8 cellular contexts compared by ENCODE assay signal in the genomic region with DNA sequence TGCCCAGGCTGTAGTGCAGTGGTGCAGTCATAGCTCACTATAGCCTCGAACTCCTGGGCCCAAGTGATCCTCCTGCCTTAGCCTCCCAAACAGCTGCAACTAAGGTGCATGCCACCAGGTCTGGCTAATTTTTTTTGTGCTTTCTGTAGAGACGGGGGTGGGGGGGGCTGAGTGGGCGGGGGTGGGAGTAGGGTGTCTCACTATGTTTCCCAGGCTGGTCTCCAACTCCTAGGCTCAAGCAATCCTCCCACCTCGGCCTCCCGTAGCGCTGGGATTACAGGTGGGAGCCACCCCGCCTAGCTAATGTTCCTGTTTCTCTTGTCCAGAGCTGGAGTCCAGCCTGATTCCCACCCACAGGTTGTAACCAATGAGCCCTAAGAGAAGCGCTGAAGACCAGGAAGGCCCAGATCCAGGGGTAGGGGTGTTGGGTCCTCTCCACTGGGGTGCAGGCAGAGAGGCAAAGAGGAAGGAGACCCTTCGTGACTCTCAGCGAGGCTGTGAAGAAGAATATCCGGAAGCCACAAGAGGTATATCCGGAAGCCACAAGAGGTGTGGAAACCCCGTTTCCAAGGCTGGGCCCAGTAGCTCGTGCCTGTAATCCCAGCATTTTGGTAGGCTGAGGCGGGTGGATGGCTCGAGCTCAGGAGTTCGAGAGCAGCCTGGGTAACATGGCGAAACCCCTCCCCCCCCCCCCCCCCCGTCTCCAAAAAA. TPM values are rescaled to one million over a fixed set of nuclear protein-coding genes. Genes with fewer than 3 reads are reported as not detected.
DNase-seq lines count a peak whose midpoint lies in the region; ATAC-seq and TF ChIP-seq lines count a peak whose summit lies in the region.

No MANE protein-coding gene starts in this region.

- no peaks in the 10 kb centered on the region for H3K27me3 Mint-ChIP-seq in activated T-helper 17 cell treated with anti-CD3 and anti-CD28 coated beads, Interleukin-2, amount 50 U/mL, for 72 hours

- 48 to 56% (median 53%) methylated on average over 16 to 19 of the region's 19 CpGs for WGBS in heart left ventricle, 4 donors

- H3K9me2 ChIP-seq in OCI-LY1 (ENCODE audit: low read depth, low read length), result no peaks in the 10 kb centered on the region

- peak in 1 of 5 donors; percentile 47 for DNase-seq in heart left ventricle
- DNase-seq in EL, result no peak

- no peaks in the 10 kb centered on the region for H3K79me2 ChIP-seq in OCI-LY1 (ENCODE audit: insufficient read depth, low read length)

- H3K9me3 ChIP-seq in OCI-LY1 (ENCODE audit: low read length) (no peaks in the 10 kb centered on the region), heart left ventricle (no peaks in the 10 kb centered on the region), skeletal muscle tissue (ENCODE audit: control insufficient read depth in 3 of 3, low read length in 3 of 3) (no peaks in the 10 kb centered on the region)

- H3K27ac Mint-ChIP-seq in activated T-helper 17 cell treated with anti-CD3 and anti-CD28 coated beads, Interleukin-2, amount 50 U/mL, for 72 hours, result peak overlapping the region; percentile 90

- H3K9me3 Mint-ChIP-seq in activated T-helper 17 cell treated with anti-CD3 and anti-CD28 coated beads, Interleukin-2, amount 50 U/mL, for 72 hours, result no peaks in the 10 kb centered on the region

- H3K4me3 ChIP-seq in OCI-LY1 (ENCODE audit: low read depth, low read length, poor library complexity, severe bottlenecking), result peak overlapping the region; percentile 89
- peak overlapping the region; percentile 21 to 92 (median 73) for H3K4me3 ChIP-seq in heart left ventricle
- peak overlapping the region; percentile 75 to 83 (median 79) for H3K4me3 ChIP-seq in skeletal muscle tissue (ENCODE audit: low read length in 3 of 3)

- H3K27ac ChIP-seq in OCI-LY1 (ENCODE audit: low read depth, low read length, poor library complexity, severe bottlenecking) (peak overlapping the region; percentile 2), heart left ventricle (peak overlapping the region in 11 of 12 donors; percentile 58 to 87 (median 76)), skeletal muscle tissue (ENCODE audit: low read depth, low read length) (peak overlapping the region; percentile 19)

- TF ChIP-seq POLR2A in heart left ventricle (IDR thresholded peaks at IDR 0.05), result no peak

- H3K4me1 Mint-ChIP-seq in activated T-helper 17 cell treated with anti-CD3 and anti-CD28 coated beads, Interleukin-2, amount 50 U/mL, for 72 hours, result peaks cover 10% of the 10 kb centered on the region

- peak overlapping the region; percentile 84 for H3K4me3 Mint-ChIP-seq in activated T-helper 17 cell treated with anti-CD3 and anti-CD28 coated beads, Interleukin-2, amount 50 U/mL, for 72 hours

- intact Hi-C loops in heart left ventricle (cut with DNase I), result no loop called here

- peaks cover 26% of the 10 kb centered on the region for H3K36me3 Mint-ChIP-seq in activated T-helper 17 cell treated with anti-CD3 and anti-CD28 coated beads, Interleukin-2, amount 50 U/mL, for 72 hours (ENCODE audit: low read depth)

- peaks cover 8% of the 10 kb centered on the region; the same call in 1 of the 2 replicates for H3K27me3 ChIP-seq in OCI-LY1 (ENCODE audit: insufficient read depth, low read length)
- no peaks in the 10 kb centered on the region for H3K27me3 ChIP-seq in heart left ventricle
- H3K27me3 ChIP-seq in skeletal muscle tissue (ENCODE audit: control insufficient read depth in 3 of 3, insufficient read depth in 3 of 3, low read length in 3 of 3), result no peaks in the 10 kb centered on the region

- H3K4me1 ChIP-seq in OCI-LY1 (ENCODE audit: insufficient read depth, low read length, severe bottlenecking) (peaks cover 15% of the 10 kb centered on the region), heart left ventricle (peaks cover 0 to 23% (median 9%) of the 10 kb centered on the region in 12 donors), skeletal muscle tissue (ENCODE audit: control insufficient read depth in 3 of 3, insufficient read depth in 3 of 3, low read length in 3 of 3) (peaks cover 11 to 23% (median 20%) of the 10 kb centered on the region in 3 donors)

- TF ChIP-seq CTCF in OCI-LY1 (IDR thresholded peaks at IDR 0.05; ENCODE audit: low read length) (no peak), heart left ventricle (IDR thresholded peaks at IDR 0.05) (no peak)

- peak overlapping the region; percentile 90 for H2AFZ ChIP-seq in OCI-LY1 (ENCODE audit: low read length)

- H3K9ac ChIP-seq in OCI-LY1 (ENCODE audit: low read length) (peak overlapping the region; percentile 66), skeletal muscle tissue (ENCODE audit: low read depth in 1 of 3, low read length in 3 of 3) (peak overlapping the region; percentile 72 to 84 (median 80))

- no peaks in the 10 kb centered on the region for H4K20me1 ChIP-seq in OCI-LY1 (ENCODE audit: insufficient read depth, low read length)

- ATAC-seq in GM21529 (IDR thresholded peaks at IDR 0.05; ENCODE audit: unreplicated experiment), result peak; percentile 5
- peak; percentile 47 for ATAC-seq in activated T-helper 17 cell treated with anti-CD3 and anti-CD28 coated beads, Interleukin-2, amount 50 U/mL, for 72 hours (replicated peaks)
- peak in 1 of 4 donors; percentile 0 for ATAC-seq in heart left ventricle
- no peak for ATAC-seq in HG03108 (IDR thresholded peaks at IDR 0.05; ENCODE audit: unreplicated experiment)
- no peak for ATAC-seq in HG02884 (IDR thresholded peaks at IDR 0.05; ENCODE audit: unreplicated experiment)

- H3F3A ChIP-seq in OCI-LY1 (ENCODE audit: insufficient read depth, low read length), result no peaks in the 10 kb centered on the region

- peak overlapping the region; percentile 80 for H3K4me2 ChIP-seq in OCI-LY1 (ENCODE audit: low read length)

- peaks cover 20% of the 10 kb centered on the region for H3K36me3 ChIP-seq in OCI-LY1 (ENCODE audit: insufficient read depth, low read length)
- peaks cover 0 to 21% (median 9%) of the 10 kb centered on the region in 9 donors for H3K36me3 ChIP-seq in heart left ventricle
- peaks cover 10 to 14% (median 13%) of the 10 kb centered on the region in 3 donors for H3K36me3 ChIP-seq in skeletal muscle tissue (ENCODE audit: control insufficient read depth in 3 of 3, insufficient read depth in 3 of 3, low read length in 3 of 3)

RNA-seq across cellular contexts. Expression of a gene that starts 0.8 kb away (rescaled TPM):
- 10 to 100 TPM; 65.7 to 71.9 TPM for total RNA-seq in activated T-helper 17 cell treated with anti-CD3 and anti-CD28 coated beads, Interleukin-2, amount 50 U/mL, for 72 hours
- total RNA-seq in heart left ventricle (100 to 1,000 TPM in 2 of 9 donors, 10 to 100 TPM in 7; 29.9 to 280 (median 46.4) TPM), skeletal muscle tissue (7.8 TPM)
- polyA plus RNA-seq in heart left ventricle, result 100 to 1,000 TPM in 1 of 2 donors, 10 to 100 TPM in 1; 47.3 to 122 TPM

RNA-seq across cellular contexts. Expression of a gene that starts 10.0 kb away (rescaled TPM):
- not detected for total RNA-seq in activated T-helper 17 cell treated with anti-CD3 and anti-CD28 coated beads, Interleukin-2, amount 50 U/mL, for 72 hours
- total RNA-seq in heart left ventricle (1 to 10 TPM in 1 of 9 donors, not detected in 8; 5.8 TPM), skeletal muscle tissue (2.1 TPM)
- 1 to 10 TPM in 1 of 2 donors, not detected in 1; 1.1 TPM for polyA plus RNA-seq in heart left ventricle

RNA-seq across cellular contexts. Expression of a gene that starts 31.7 kb away (rescaled TPM):
- total RNA-seq in activated T-helper 17 cell treated with anti-CD3 and anti-CD28 coated beads, Interleukin-2, amount 50 U/mL, for 72 hours, result 10 to 100 TPM; 15.3 to 32.3 TPM
- 100 to 1,000 TPM; 116 to 166 (median 139) TPM for total RNA-seq in heart left ventricle
- polyA plus RNA-seq in heart left ventricle, result 100 to 1,000 TPM; 143 to 179 TPM
- 47.5 TPM for total RNA-seq in skeletal muscle tissue

RNA-seq across cellular contexts. Expression of a gene that starts 32.1 kb away (rescaled TPM):
- 100 to 1,000 TPM; 113 to 123 TPM for total RNA-seq in activated T-helper 17 cell treated with anti-CD3 and anti-CD28 coated beads, Interleukin-2, amount 50 U/mL, for 72 hours
- total RNA-seq in heart left ventricle, result 100 to 1,000 TPM in 1 of 9 donors, 10 to 100 TPM in 8; 42.6 to 101 (median 79.3) TPM
- 10 to 100 TPM; 43.7 to 53.8 TPM for polyA plus RNA-seq in heart left ventricle
- total RNA-seq in skeletal muscle tissue, result 12.0 TPM

RNA-seq across cellular contexts. Expression of a gene that starts 44.0 kb away (rescaled TPM):
- total RNA-seq in activated T-helper 17 cell treated with anti-CD3 and anti-CD28 coated beads, Interleukin-2, amount 50 U/mL, for 72 hours, result 1 to 10 TPM in 1 of 2 donors, under 1 TPM in 1; 0.84 to 9.2 TPM
- total RNA-seq in heart left ventricle, result 10 to 100 TPM in 1 of 9 donors, 1 to 10 TPM in 8; 1.6 to 17.2 (median 3.6) TPM
- polyA plus RNA-seq in heart left ventricle, result 1 to 10 TPM; 2.2 to 7.7 TPM
- 20.4 TPM for total RNA-seq in skeletal muscle tissue

Comparison
In these comparisons a context has a peak if more than half of its experiments do, and no peak if none do; other contexts are left out.
1. ATAC-seq: peak in GM21529 (single experiment) and activated T-helper 17 cell treated with anti-CD3 and anti-CD28 coated beads, Interleukin-2, amount 50 U/mL, for 72 hours (single experiment); none in HG03108 (single experiment) and HG02884 (single experiment).
2. H3K27ac ChIP-seq: peak in every context shown above with its lines; median percentile 76 in heart left ventricle; 19 in skeletal muscle tissue; 2 in OCI-LY1.
3. Peak in every context shown above with its lines, with median percentiles within 50 percentile points of each other: H3K4me3 ChIP-seq.